16 cellular contexts compared by ENCODE assay signal in the genomic region with DNA sequence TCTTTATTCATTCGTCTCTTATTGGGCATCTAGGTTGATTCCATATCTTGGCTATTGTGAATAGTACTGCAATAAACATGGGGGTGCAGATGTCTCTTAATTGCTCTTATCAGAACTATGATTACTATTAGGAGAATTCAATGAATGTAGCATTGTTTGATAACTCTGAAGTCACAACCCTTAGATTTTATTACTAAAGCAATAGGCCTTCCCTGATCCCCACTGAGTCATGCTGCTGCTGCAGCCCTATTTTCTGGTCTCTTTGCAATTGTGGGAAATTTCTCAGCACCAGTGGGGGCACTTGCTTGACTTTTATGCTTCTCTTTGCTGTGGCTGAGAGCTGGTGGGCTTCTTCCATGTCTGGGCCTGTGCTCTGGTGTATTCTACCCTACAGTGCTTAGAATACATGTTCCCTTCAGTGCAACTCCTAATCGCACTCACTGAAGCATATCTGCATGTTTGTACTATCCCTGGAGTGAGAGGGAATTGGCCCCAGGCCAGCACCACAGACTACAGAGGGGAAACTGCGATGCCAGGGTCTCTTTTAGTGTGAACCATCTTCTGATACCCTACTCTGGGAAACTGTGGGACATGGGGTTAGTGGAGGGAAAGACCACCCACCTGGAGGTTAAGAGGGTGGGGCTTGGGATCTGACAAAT. TPM values are rescaled to one million over a fixed set of nuclear protein-coding genes. Genes with fewer than 3 reads are reported as not detected.
DNase-seq lines count a peak whose midpoint lies in the region; TF ChIP-seq lines count a peak whose summit lies in the region.
"Had no signal": no experiment of that assay in that cellular context is flagged by ENCODE, and none has a peak within 500 bp of the region (broad histone marks: within the 10 kb centered on the region; RNA-seq: fewer than 3 reads in every experiment).

No MANE protein-coding gene starts in this region.

- H3K4me1 ChIP-seq in MM.1S (ENCODE audit: low read length), result peaks cover 25% of the 10 kb centered on the region
- H3K4me1 ChIP-seq: vagina had no signal

- no peak overlapping the region for H3K4me3 ChIP-seq in MM.1S (ENCODE audit: low read length)
- H3K4me3 ChIP-seq: dorsolateral prefrontal cortex, vagina had no signal

- H4K20me1 ChIP-seq in MM.1S (ENCODE audit: insufficient read depth, low read length), result no peaks in the 10 kb centered on the region

- TF ChIP-seq CTCF in VCaP (conservative IDR thresholded peaks at IDR 0.05), result no peak
- no peak for TF ChIP-seq CTCF in MM.1S (IDR thresholded peaks at IDR 0.05; ENCODE audit: low read length)

- peaks cover 11% of the 10 kb centered on the region for H3F3A ChIP-seq in MM.1S (ENCODE audit: insufficient read depth, low read length)

- peak overlapping the region; percentile 49; the same call in 1 of the 2 replicates for H3K27ac ChIP-seq in VCaP
- no peak overlapping the region for H3K27ac ChIP-seq in MM.1S (ENCODE audit: low read length)
- H3K27ac ChIP-seq: dorsolateral prefrontal cortex, vagina had no signal

- no peak overlapping the region for H3K4me2 ChIP-seq in MM.1S (ENCODE audit: low read depth, low read length)

- H3K9me3 ChIP-seq in MM.1S (replicated peaks; ENCODE audit: insufficient read depth, low read length), result no peaks in the 10 kb centered on the region
- H3K9me3 ChIP-seq: vagina had no signal

- H3K36me3 ChIP-seq in MM.1S (replicated peaks; ENCODE audit: insufficient read depth, low read length), result no peaks in the 10 kb centered on the region
- H3K36me3 ChIP-seq: vagina had no signal

- no peaks in the 10 kb centered on the region for H3K27me3 ChIP-seq in MM.1S (replicated peaks; ENCODE audit: insufficient read depth, low read length)
- H3K27me3 ChIP-seq: dorsolateral prefrontal cortex, vagina had no signal

- H3K79me2 ChIP-seq in MM.1S (ENCODE audit: low read length), result no peaks in the 10 kb centered on the region

- H3K9me2 ChIP-seq in MM.1S (replicated peaks; ENCODE audit: insufficient read depth, low read length), result no peaks in the 10 kb centered on the region

- peak; percentile 1 to 9 for DNase-seq in NCI-H526 (lab: John Stamatoyannopoulos, UW)
- no peak for DNase-seq in NCI-H526 treated with DMSO at 0.1 percent for 48 hours (lab: John Stamatoyannopoulos, UW)
- DNase-seq in M059J (ENCODE audit: low read depth), result peak; percentile 44
- peak; percentile 44 for DNase-seq in left kidney (ENCODE audit: low read depth, low spot score)
- no peak for DNase-seq in MM.1S
- no peak for DNase-seq in stimulated activated CD4-positive, alpha-beta T cell treated with anti-CD3 and anti-CD28 coated beads, Interleukin-15, amount 100 ng/mL, for 24 hours
- DNase-seq in LoVo (ENCODE audit: low spot score), result no peak
- DNase-seq: activated CD8-positive, alpha-beta memory T cell treated with anti-CD3 and anti-CD28 coated beads for 24 hours; activated naive CD4-positive, alpha-beta T cell treated with anti-CD3 and anti-CD28 coated beads, Interleukin-2, amount 10 ng/mL, durations not matched to agents 7 days and 5 days; dorsolateral prefrontal cortex; NCI-H187; stimulated activated CD4-positive, alpha-beta T cell treated with anti-CD3 and anti-CD28 coated beads, Interleukin-12 subunit alpha, Interleukin-12 subunit beta, amount 100 ng/mL, for 4 hours; stimulated activated CD8-positive, alpha-beta memory T cell treated with anti-CD3 and anti-CD28 coated beads, Interleukin-4, amount 100 ng/mL, for 48 hours; T1000 had no signal

- no peak overlapping the region for H3K9ac ChIP-seq in MM.1S (ENCODE audit: low read length)

- no peak overlapping the region for H2AFZ ChIP-seq in MM.1S (ENCODE audit: low read length)

RNA-seq across cellular contexts. Expression of a gene that starts 52.2 kb away (rescaled TPM):
- total RNA-seq in M059J (2014; rRNA removed; shearing (Covaris generic)), result 1.1 and 2.5 TPM in 2 replicates

Comparison
In these comparisons a context has a peak if more than half of its experiments do, and no peak if none do; other contexts are left out.
1. DNase-seq: peak in NCI-H526 (2 of 2), M059J (single experiment) and left kidney (single experiment); none in NCI-H526 treated with DMSO at 0.1 percent for 48 hours (single experiment), MM.1S (single experiment), stimulated activated CD4-positive, alpha-beta T cell treated with anti-CD3 and anti-CD28 coated beads, Interleukin-15, amount 100 ng/mL, for 24 hours (single experiment) and LoVo (single experiment).